Comparison of ENCODE assay signal across 8 cellular contexts in the genomic region with DNA sequence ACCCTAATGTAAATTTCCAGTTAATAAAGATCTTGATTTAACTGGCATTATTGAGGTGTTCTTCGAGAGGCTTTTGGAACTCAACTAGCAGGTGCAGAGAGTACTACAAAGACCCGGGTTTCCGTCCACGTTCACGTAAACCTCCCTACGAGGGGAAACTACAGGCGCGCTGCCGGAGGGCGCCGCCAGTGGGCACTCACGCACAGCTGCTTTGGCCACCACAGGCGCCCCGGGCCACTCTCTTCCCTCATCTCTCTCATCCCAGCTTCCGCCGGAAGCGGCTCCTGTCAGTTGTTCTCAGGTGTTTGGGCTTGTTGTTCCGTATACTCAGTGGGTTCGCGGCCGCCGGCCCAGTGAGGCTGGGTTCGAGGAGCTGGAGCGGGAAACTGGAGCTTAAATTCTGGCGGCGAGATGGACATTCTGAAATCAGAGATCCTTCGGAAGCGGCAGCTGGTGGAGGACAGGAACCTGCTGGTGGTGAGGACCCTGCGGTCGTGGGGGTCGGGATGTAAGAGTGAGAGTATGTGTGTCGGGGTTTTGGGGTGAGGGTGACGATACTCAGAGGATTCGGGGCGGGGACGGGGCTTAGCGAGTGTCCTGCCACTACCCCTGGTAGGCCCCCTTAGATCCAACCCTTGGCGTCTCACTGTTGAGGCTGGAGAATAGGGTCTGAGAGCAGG.
A peak's percentile ranks its signal among the peaks of the same experiment; 100 is the strongest.
DNase-seq lines count a peak whose midpoint lies in the region; ATAC-seq and FAIRE-seq lines count a peak whose summit lies in the region.

TSS of gene PRPF18 (plus strand) at position 290 of the 680 bp plus-strand sequence. CDS start at position 412, 122 bp downstream.

- peak; percentile 38 for FAIRE-seq in colon (lab: Jason Lieb, UNC)

- peak; percentile 99 for ATAC-seq in HG03460 (IDR thresholded peaks at IDR 0.05; ENCODE audit: unreplicated experiment)

- DNase-seq in C1 segment of cervical spinal cord (lab: John Stamatoyannopoulos, UW) (peak; percentile 26 to 92 (median 86)), GM19240 (ENCODE audit: insufficient read length, low spot score) (peak; percentile 94), NCI-H524 treated with DMSO at 0.1 percent for 48 hours (lab: John Stamatoyannopoulos, UW) (peak; percentile 26), kidney glomerular epithelial cell (lab: John Stamatoyannopoulos, UW) (peak; percentile 97)
- DNase-seq in activated CD4-positive, alpha-beta T cell treated with anti-CD3 and anti-CD28 coated beads for 4 hours = peak; percentile 89 to 94
- peak; percentile 82 to 90 for DNase-seq in stimulated activated CD4-positive, alpha-beta T cell treated with anti-CD3 and anti-CD28 coated beads, Interleukin-1b, Interleukin-23, amount 100 ng/mL, for 1 hour (ENCODE audit: low read depth in 2 of 2)

Comparison
In these comparisons a context has a peak if more than half of its experiments do, and no peak if none do; other contexts are left out.
1. Peak in every context shown above with its lines: DNase-seq and ATAC-seq.
2. DNase-seq: peak in every context shown above with its lines; median percentile 97 in kidney glomerular epithelial cell; 94 in GM19240; 92 in activated CD4-positive, alpha-beta T cell treated with anti-CD3 and anti-CD28 coated beads for 4 hours; 86 in C1 segment of cervical spinal cord; 86 in stimulated activated CD4-positive, alpha-beta T cell treated with anti-CD3 and anti-CD28 coated beads, Interleukin-1b, Interleukin-23, amount 100 ng/mL, for 1 hour; 26 in NCI-H524 treated with DMSO at 0.1 percent for 48 hours.